In the genomic region with DNA sequence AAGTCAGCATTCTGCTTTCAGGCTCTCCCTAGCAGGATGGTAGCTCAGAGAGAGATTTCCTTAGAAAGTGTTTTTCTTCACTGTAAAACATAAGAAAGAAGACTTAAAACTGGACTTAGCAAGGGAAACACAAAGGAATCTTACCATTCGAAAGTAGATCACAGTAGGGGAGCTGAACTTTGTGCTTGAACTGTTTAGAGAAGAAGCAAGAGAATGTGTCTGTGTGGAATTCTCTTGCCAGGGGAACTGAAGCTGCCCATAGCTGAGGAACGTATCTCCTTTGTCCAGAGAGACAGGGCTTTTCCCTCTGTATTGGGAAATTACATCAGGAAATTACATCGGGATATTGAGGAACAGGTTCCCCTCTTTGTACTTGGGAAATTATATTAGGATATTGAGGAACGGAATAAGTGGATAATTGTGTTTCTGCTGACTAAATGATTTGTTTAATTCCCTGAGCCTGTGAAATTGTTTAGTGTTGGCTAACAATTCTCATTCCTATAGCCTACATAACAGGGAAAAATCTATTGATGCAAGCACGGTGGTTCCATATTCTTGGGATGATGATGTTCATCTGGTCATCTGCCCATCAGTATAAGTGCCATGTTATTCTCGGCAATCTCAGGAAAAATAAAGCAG, we compare ENCODE assay signal across 15 cellular contexts.
"Had no signal": no experiment of that assay in that cellular context is flagged by ENCODE, and none has a peak within 500 bp of the region (broad histone marks: within the 10 kb centered on the region; RNA-seq: fewer than 3 reads in every experiment).

No MANE protein-coding gene starts in this region.

- H3K4me1 ChIP-seq: body of pancreas, gastrocnemius medialis, right atrium auricular region had no signal

- H3K36me3 Mint-ChIP-seq: stimulated activated effector memory CD8-positive, alpha-beta T cell treated with anti-CD3 and anti-CD28 coated beads, Interleukin-12 subunit alpha, Interleukin-12 subunit beta, amount 100 ng/mL, for 72 hours had no signal

- H3K27ac Mint-ChIP-seq: activated B cell treated with CpG ODN at 0.5 μM for 24 hours; activated CD4-positive, alpha-beta T cell treated with anti-CD3 and anti-CD28 coated beads, Interleukin-2, amount 10 ng/mL, durations not matched to agents 24 days and 14 days; activated naive CD8-positive, alpha-beta T cell treated with anti-CD3 and anti-CD28 coated beads, Interleukin-2, amount 50 U/mL, for 24 hours; mesothelial cell of epicardium; stimulated activated effector memory CD8-positive, alpha-beta T cell treated with anti-CD3 and anti-CD28 coated beads, Interleukin-12 subunit alpha, Interleukin-12 subunit beta, amount 100 ng/mL, for 72 hours had no signal

- H3K9me3 ChIP-seq: body of pancreas, gastrocnemius medialis, neutrophil, right atrium auricular region, SK-N-SH, upper lobe of right lung had no signal

- H3K27ac ChIP-seq: body of pancreas, gastrocnemius medialis, neutrophil, right atrium auricular region, upper lobe of right lung had no signal

- H3K9ac ChIP-seq: SK-N-SH had no signal

- H3K4me1 Mint-ChIP-seq: activated B cell treated with CpG ODN at 0.5 μM for 24 hours; activated CD4-positive, alpha-beta T cell treated with anti-CD3 and anti-CD28 coated beads, Interleukin-2, amount 10 ng/mL, durations not matched to agents 24 days and 14 days; activated naive CD8-positive, alpha-beta T cell treated with anti-CD3 and anti-CD28 coated beads, Interleukin-2, amount 50 U/mL, for 24 hours; mesothelial cell of epicardium; stimulated activated effector memory CD8-positive, alpha-beta T cell treated with anti-CD3 and anti-CD28 coated beads, Interleukin-12 subunit alpha, Interleukin-12 subunit beta, amount 100 ng/mL, for 72 hours had no signal

- FAIRE-seq: kidney, small intestine had no signal

- H3K27me3 ChIP-seq: body of pancreas, gastrocnemius medialis, neutrophil, right atrium auricular region, upper lobe of right lung had no signal

- H3K27me3 Mint-ChIP-seq: activated B cell treated with CpG ODN at 0.5 μM for 24 hours; activated CD4-positive, alpha-beta T cell treated with anti-CD3 and anti-CD28 coated beads, Interleukin-2, amount 10 ng/mL, durations not matched to agents 24 days and 14 days; activated naive CD8-positive, alpha-beta T cell treated with anti-CD3 and anti-CD28 coated beads, Interleukin-2, amount 50 U/mL, for 24 hours had no signal

- H3K4me2 ChIP-seq: SK-N-SH had no signal

- H3K4me3 Mint-ChIP-seq: activated B cell treated with CpG ODN at 0.5 μM for 24 hours; activated CD4-positive, alpha-beta T cell treated with anti-CD3 and anti-CD28 coated beads, Interleukin-2, amount 10 ng/mL, durations not matched to agents 24 days and 14 days; activated naive CD8-positive, alpha-beta T cell treated with anti-CD3 and anti-CD28 coated beads, Interleukin-2, amount 50 U/mL, for 24 hours; mesothelial cell of epicardium; stimulated activated effector memory CD8-positive, alpha-beta T cell treated with anti-CD3 and anti-CD28 coated beads, Interleukin-12 subunit alpha, Interleukin-12 subunit beta, amount 100 ng/mL, for 72 hours had no signal

- H3K9me3 Mint-ChIP-seq: activated B cell treated with CpG ODN at 0.5 μM for 24 hours; activated CD4-positive, alpha-beta T cell treated with anti-CD3 and anti-CD28 coated beads, Interleukin-2, amount 10 ng/mL, durations not matched to agents 24 days and 14 days; activated naive CD8-positive, alpha-beta T cell treated with anti-CD3 and anti-CD28 coated beads, Interleukin-2, amount 50 U/mL, for 24 hours; mesothelial cell of epicardium; stimulated activated effector memory CD8-positive, alpha-beta T cell treated with anti-CD3 and anti-CD28 coated beads, Interleukin-12 subunit alpha, Interleukin-12 subunit beta, amount 100 ng/mL, for 72 hours had no signal

- H3K4me3 ChIP-seq: body of pancreas, gastrocnemius medialis, right atrium auricular region, upper lobe of right lung had no signal

- DNase-seq: activated B cell treated with CpG ODN at 0.5 μM for 24 hours; activated CD4-positive, alpha-beta T cell treated with anti-CD3 and anti-CD28 coated beads, Interleukin-2, amount 10 ng/mL, durations not matched to agents 24 days and 14 days; activated naive CD4-positive, alpha-beta T cell treated with Interleukin-2 at 50 U/mL for 16 hours; activated naive CD8-positive, alpha-beta T cell treated with anti-CD3 and anti-CD28 coated beads, Interleukin-2, amount 50 U/mL, for 24 hours; body of pancreas; cerebellar nuclear complex; gastrocnemius medialis; kidney; SK-N-SH; small intestine; upper lobe of right lung had no signal

- H3K36me3 ChIP-seq: gastrocnemius medialis, neutrophil, right atrium auricular region, upper lobe of right lung had no signal
